In genomic region chr3:16031434-16031833, GRCh38 we compare ENCODE assay signal across 14 cellular contexts.
DNase-seq lines count a peak whose midpoint lies in the region; ATAC-seq and TF ChIP-seq lines count a peak whose summit lies in the region.
"Had no signal": no experiment of that assay in that cellular context is flagged by ENCODE, and none has a peak within 500 bp of the region (broad histone marks: within the 10 kb centered on the region; RNA-seq: fewer than 3 reads in every experiment).

No MANE protein-coding gene starts in this region.

- H3K79me1 ChIP-seq in H9 (ENCODE audit: insufficient read depth, low read depth, low read length, poor library complexity, severe bottlenecking): no peaks in the 10 kb centered on the region

- H4K8ac ChIP-seq in H9 (replicated peaks; ENCODE audit: insufficient read length, low read depth, low read length): no peak overlapping the region

- H2BK20ac ChIP-seq in H9 (ENCODE audit: low read depth, low read length, poor library complexity, severe bottlenecking): no peak overlapping the region

- no peak overlapping the region for H3K18ac ChIP-seq in H9 (ENCODE audit: insufficient read length, low read depth, low read length)

- no peak overlapping the region for H3K4me3 Mint-ChIP-seq in H9
- H3K4me3 Mint-ChIP-seq: CD4-positive, CD25-positive, alpha-beta regulatory T cell; CD8-positive, alpha-beta memory T cell had no signal

- ATAC-seq in RWPE2 (ENCODE audit: low read depth) (peak; percentile 60), foreskin keratinocyte (peak; percentile 69), left colon (no peak)

- H3K27me3 Mint-ChIP-seq in H9 (ENCODE audit: low read depth): peaks cover 11% of the 10 kb centered on the region

- no peak overlapping the region for H2BK5ac ChIP-seq in H9 (ENCODE audit: insufficient read length, low read length)

- H3K4ac ChIP-seq in H9 (ENCODE audit: low read depth, low read length): no peak overlapping the region

- H3K27ac Mint-ChIP-seq in H9: no peak overlapping the region
- H3K27ac Mint-ChIP-seq: CD4-positive, CD25-positive, alpha-beta regulatory T cell; CD8-positive, alpha-beta memory T cell had no signal

- no peak overlapping the region for H3K9ac ChIP-seq in H9 (ENCODE audit: extremely low read depth, insufficient read length, low read length)

- TF ChIP-seq CTCF in H9 (conservative IDR thresholded peaks at IDR 0.05): no peak
- TF ChIP-seq CTCF in RWPE2 (IDR thresholded peaks at IDR 0.05; ENCODE audit: poor library complexity, severe bottlenecking): no peak
- no peak for TF ChIP-seq CTCF in foreskin keratinocyte (conservative IDR thresholded peaks at IDR 0.05)

- no peaks in the 10 kb centered on the region for H3K9me3 Mint-ChIP-seq in H9
- H3K9me3 Mint-ChIP-seq: CD8-positive, alpha-beta memory T cell had no signal

- no peak overlapping the region for H2BK12ac ChIP-seq in H9 (ENCODE audit: insufficient read length, low read depth, low read length)

- H3K79me2 ChIP-seq in H9 (ENCODE audit: insufficient read depth, low read length): no peaks in the 10 kb centered on the region

- intact Hi-C loops in left colon (cut with DNase I, micrococcal nuclease): no loop called here
- intact Hi-C loops in cardiac septum (cut with DNase I): no loop called here

- H3K14ac ChIP-seq in H9 (ENCODE audit: insufficient read depth, low read length): no peak overlapping the region

- DNase-seq in COLO668 (lab: John Stamatoyannopoulos, UW; ENCODE audit: unreplicated experiment): peak; percentile 2
- no peak for DNase-seq in H9
- DNase-seq in RWPE2 (ENCODE audit: low spot score): no peak
- DNase-seq in foreskin keratinocyte: peak in 1 of 2 donors; percentile 62
- no peak for DNase-seq in left colon
- DNase-seq in cardiac septum (ENCODE audit: low spot score): no peak
- DNase-seq: ACHN; BE2C; C1 segment of cervical spinal cord; Caco-2; CD4-positive, CD25-positive, alpha-beta regulatory T cell; CD8-positive, alpha-beta memory T cell; DMS153 had no signal

- no peaks in the 10 kb centered on the region for H3K4me1 ChIP-seq in H9 (ENCODE audit: insufficient read depth, low read length)
- no peaks in the 10 kb centered on the region for H3K4me1 ChIP-seq in RWPE2 (ENCODE audit: insufficient read depth, poor library complexity, severe bottlenecking)
- H3K4me1 ChIP-seq in foreskin keratinocyte: no peaks in the 10 kb centered on the region
- H3K4me1 ChIP-seq: BE2C, Caco-2, HAP-1 had no signal

- no peak overlapping the region for H2BK15ac ChIP-seq in H9 (ENCODE audit: low read depth, low read length)

- H3K4me1 Mint-ChIP-seq in H9: no peaks in the 10 kb centered on the region
- H3K4me1 Mint-ChIP-seq: CD4-positive, CD25-positive, alpha-beta regulatory T cell; CD8-positive, alpha-beta memory T cell had no signal

- no peak overlapping the region for H3K4me2 ChIP-seq in H9 (ENCODE audit: insufficient read depth, insufficient read length, low read length)

- no peaks in the 10 kb centered on the region for H3K36me3 ChIP-seq in RWPE2 (ENCODE audit: low read depth)
- H3K36me3 ChIP-seq: BE2C, HAP-1 had no signal

- H2BK120ac ChIP-seq in H9 (ENCODE audit: low read depth, low read length, poor library complexity, severe bottlenecking): no peak overlapping the region

- H3K4me3 ChIP-seq in RWPE2 (ENCODE audit: severe bottlenecking): no peak overlapping the region
- H3K4me3 ChIP-seq: HAP-1 had no signal

- no peaks in the 10 kb centered on the region for H3K36me3 Mint-ChIP-seq in H9 (ENCODE audit: insufficient read depth in 1 of 3, low read depth in 3 of 3)
- H3K36me3 Mint-ChIP-seq: CD4-positive, CD25-positive, alpha-beta regulatory T cell had no signal

- no peaks in the 10 kb centered on the region for H3K9me3 ChIP-seq in H9 (ENCODE audit: control insufficient read depth, low read depth, low read length)
- H3K9me3 ChIP-seq in RWPE2 (ENCODE audit: severe bottlenecking): no peaks in the 10 kb centered on the region
- H3K9me3 ChIP-seq: BE2C, Caco-2, HAP-1 had no signal

- H2AK5ac ChIP-seq in H9 (ENCODE audit: insufficient read length, low read length): no peak overlapping the region

- no peak overlapping the region for H3T11ph ChIP-seq in H9 (ENCODE audit: low read length)

- no CpG with 5 or more reads among the region's 2 CpGs for WGBS in H9 (ENCODE audit: extremely low coverage, insufficient read length, low lambda C conversion rate)

- H3K23me2 ChIP-seq in H9 (ENCODE audit: insufficient read length, low read depth, low read length, poor library complexity, severe bottlenecking): no peaks in the 10 kb centered on the region

- H3K56ac ChIP-seq in H9 (ENCODE audit: insufficient read length, low read depth, low read length): peak overlapping the region; percentile 65

- H3K27ac ChIP-seq in H9 (ENCODE audit: insufficient read length, low read depth, low read length) (no peak overlapping the region), RWPE2 (ENCODE audit: poor library complexity, severe bottlenecking) (no peak overlapping the region), foreskin keratinocyte (no peak overlapping the region)

- no peak overlapping the region for H4K91ac ChIP-seq in H9 (ENCODE audit: insufficient read length, low read depth, low read length)

- H4K5ac ChIP-seq in H9 (ENCODE audit: insufficient read length, low read depth, low read length): no peak overlapping the region

- H3K27me3 ChIP-seq in H9 (ENCODE audit: insufficient read depth, low read length): no peaks in the 10 kb centered on the region
- H3K27me3 ChIP-seq in RWPE2 (ENCODE audit: insufficient read depth, poor library complexity, severe bottlenecking): no peaks in the 10 kb centered on the region
- H3K27me3 ChIP-seq in foreskin keratinocyte: no peaks in the 10 kb centered on the region
- H3K27me3 ChIP-seq: BE2C had no signal

- no peak overlapping the region for H3K23ac ChIP-seq in H9 (ENCODE audit: insufficient read length, low read depth, low read length)

- H2AFZ ChIP-seq in H9 (ENCODE audit: low read length): no peak overlapping the region

- H4K20me1 ChIP-seq in H9 (ENCODE audit: control insufficient read depth, insufficient read depth, insufficient read length): no peaks in the 10 kb centered on the region
